Comparison of ENCODE assay signal across 1 cellular context in the genomic region with DNA sequence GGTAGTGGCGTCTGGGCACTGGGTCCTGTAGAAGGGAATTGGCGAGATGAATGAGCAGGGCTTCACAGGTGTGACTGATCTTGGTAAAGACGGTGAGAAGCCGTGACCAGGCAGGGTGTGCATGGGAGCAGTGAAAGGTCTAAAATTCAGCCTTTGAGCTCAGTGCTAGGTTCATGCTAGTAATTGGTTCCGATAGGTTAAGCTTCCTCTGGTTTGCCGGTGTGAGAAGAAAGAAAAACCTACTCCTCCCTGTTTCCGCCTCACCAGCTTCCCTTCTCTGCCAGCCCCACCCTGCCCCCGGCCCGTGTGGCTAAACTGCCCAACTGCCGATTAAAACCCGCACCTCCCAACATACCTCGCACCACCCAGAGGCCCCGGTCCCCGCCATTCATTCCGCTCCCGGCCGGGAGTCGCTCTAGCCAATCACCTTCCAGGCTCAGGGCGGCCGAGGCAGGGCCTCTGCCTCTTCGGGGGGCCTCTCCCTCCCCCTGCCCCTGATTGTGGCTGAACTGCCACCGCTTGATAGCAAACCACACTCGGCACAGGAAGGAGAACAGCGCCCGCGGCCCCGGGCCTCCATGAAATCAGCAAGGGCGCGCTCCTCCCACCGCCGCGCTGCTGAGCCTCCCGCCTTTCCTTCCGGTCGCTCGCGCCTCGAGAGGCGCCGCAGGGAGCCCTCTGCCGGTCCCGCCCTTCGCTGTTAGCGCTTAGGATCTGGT.
TF ChIP-seq lines count a peak whose summit lies in the region.

No MANE protein-coding gene starts in this region.

TF ChIP-seq in HEK293, 187 proteins besides CTCF, POLR2A, EP300 and RAD21 (continued from another document):
- TF ChIP-seq PRDM2 (tag by site-specific recombination; IDR thresholded peaks at IDR 0.05; ENCODE audit: borderline replicate concordance) = no peak
- TF ChIP-seq ZNF174 (tag by site-specific recombination; IDR thresholded peaks at IDR 0.05) = no peak
- TF ChIP-seq KLF7 (tag by site-specific recombination; IDR thresholded peaks at IDR 0.05; ENCODE audit: borderline replicate concordance) = 0 out of 2 replicates have a peak, but pooled peaks have one; percentile 41
- TF ChIP-seq ZNF629 (tag by site-specific recombination; IDR thresholded peaks at IDR 0.05) = 0 out of 2 replicates have a peak, but pooled peaks have one; percentile 65
- no peak for TF ChIP-seq ZBTB6 (tag by site-specific recombination; IDR thresholded peaks at IDR 0.05)
- no peak for TF ChIP-seq SETDB1 (IDR thresholded peaks at IDR 0.05; ENCODE audit: insufficient read length, low read length)
- TF ChIP-seq ZNF157 (tag by site-specific recombination; IDR thresholded peaks at IDR 0.05) = no peak
- TF ChIP-seq, protein P1, sequence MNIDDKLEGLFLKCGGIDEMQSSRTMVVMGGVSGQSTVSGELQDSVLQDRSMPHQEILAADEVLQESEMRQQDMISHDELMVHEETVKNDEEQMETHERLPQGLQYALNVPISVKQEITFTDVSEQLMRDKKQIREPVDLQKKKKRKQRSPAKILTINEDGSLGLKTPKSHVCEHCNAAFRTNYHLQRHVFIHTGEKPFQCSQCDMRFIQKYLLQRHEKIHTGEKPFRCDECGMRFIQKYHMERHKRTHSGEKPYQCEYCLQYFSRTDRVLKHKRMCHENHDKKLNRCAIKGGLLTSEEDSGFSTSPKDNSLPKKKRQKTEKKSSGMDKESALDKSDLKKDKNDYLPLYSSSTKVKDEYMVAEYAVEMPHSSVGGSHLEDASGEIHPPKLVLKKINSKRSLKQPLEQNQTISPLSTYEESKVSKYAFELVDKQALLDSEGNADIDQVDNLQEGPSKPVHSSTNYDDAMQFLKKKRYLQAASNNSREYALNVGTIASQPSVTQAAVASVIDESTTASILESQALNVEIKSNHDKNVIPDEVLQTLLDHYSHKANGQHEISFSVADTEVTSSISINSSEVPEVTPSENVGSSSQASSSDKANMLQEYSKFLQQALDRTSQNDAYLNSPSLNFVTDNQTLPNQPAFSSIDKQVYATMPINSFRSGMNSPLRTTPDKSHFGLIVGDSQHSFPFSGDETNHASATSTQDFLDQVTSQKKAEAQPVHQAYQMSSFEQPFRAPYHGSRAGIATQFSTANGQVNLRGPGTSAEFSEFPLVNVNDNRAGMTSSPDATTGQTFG (tag by site-specific recombination; IDR thresholded peaks at IDR 0.05; ENCODE audit: borderline replicate concordance) = no peak
- TF ChIP-seq ZNF112 (tag by site-specific recombination; IDR thresholded peaks at IDR 0.05) = no peak
- no peak for TF ChIP-seq ZNF324 (tag by site-specific recombination; IDR thresholded peaks at IDR 0.05)
- no peak for TF ChIP-seq BCL11A (tag by site-specific recombination; IDR thresholded peaks at IDR 0.05; ENCODE audit: low read depth)
- TF ChIP-seq, protein P2, sequence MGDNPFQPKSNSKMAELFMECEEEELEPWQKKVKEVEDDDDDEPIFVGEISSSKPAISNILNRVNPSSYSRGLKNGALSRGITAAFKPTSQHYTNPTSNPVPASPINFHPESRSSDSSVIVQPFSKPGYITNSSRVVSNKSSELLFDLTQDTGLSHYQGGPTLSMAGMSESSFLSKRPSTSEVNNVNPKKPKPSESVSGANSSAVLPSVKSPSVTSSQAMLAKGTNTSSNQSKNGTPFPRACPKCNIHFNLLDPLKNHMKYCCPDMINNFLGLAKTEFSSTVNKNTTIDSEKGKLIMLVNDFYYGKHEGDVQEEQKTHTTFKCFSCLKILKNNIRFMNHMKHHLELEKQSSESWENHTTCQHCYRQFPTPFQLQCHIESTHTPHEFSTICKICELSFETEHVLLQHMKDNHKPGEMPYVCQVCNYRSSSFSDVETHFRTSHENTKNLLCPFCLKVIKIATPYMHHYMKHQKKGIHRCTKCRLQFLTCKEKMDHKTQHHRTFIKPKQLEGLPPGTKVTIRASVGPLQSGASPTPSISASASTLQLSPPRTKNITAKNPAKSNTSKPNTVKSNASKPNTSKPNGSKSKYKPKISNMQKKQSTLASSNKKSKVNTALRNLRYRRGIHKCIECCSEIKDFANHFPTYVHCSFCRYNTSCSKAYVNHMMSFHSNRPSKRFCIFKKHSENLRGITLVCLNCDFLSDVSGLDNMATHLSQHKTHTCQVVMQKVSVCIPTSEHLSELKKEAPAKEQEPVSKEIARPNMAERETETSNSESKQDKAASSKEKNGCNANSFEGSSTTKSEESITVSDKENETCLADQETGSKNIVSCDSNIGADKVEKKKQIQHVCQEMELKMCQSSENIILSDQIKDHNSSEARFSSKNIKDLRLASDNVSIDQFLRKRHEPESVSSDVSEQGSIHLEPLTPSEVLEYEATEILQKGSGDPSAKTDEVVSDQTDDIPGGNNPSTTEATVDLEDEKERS (tag by site-specific recombination; IDR thresholded peaks at IDR 0.05) = no peak
TF ChIP-seq in HEK293: peak in this region for 45.
